In genomic region chr2:128493880-128494279, GRCh38 we compare ENCODE assay signal across 13 cellular contexts.
"Had no signal": no experiment of that assay in that cellular context is flagged by ENCODE, and none has a peak within 500 bp of the region (broad histone marks: within the 10 kb centered on the region; RNA-seq: fewer than 3 reads in every experiment).

No MANE protein-coding gene starts in this region.

- H3K27me3 ChIP-seq: brain microvascular endothelial cell, ovary, transverse colon had no signal

- H3K36me3 Mint-ChIP-seq: stimulated activated effector memory CD8-positive, alpha-beta T cell treated with anti-CD3 and anti-CD28 coated beads, Interleukin-12 subunit alpha, Interleukin-12 subunit beta, amount 100 ng/mL, for 72 hours; T-cell had no signal

- H3K27ac ChIP-seq: brain microvascular endothelial cell, transverse colon had no signal

- H3K4me1 Mint-ChIP-seq: neural crest cell; stimulated activated effector memory CD8-positive, alpha-beta T cell treated with anti-CD3 and anti-CD28 coated beads, Interleukin-12 subunit alpha, Interleukin-12 subunit beta, amount 100 ng/mL, for 72 hours; T-cell had no signal

- H3K4me3 ChIP-seq: ovary, transverse colon had no signal

- ATAC-seq: activated CD8-positive, alpha-beta T cell treated with anti-CD3 and anti-CD28 coated beads, Interleukin-2, amount 10 ng/mL, durations not matched to agents 7 days and 5 days; stimulated activated effector memory CD8-positive, alpha-beta T cell treated with anti-CD3 and anti-CD28 coated beads, Interleukin-12 subunit alpha, Interleukin-12 subunit beta, amount 100 ng/mL, for 72 hours; T-cell had no signal

- H3K36me3 ChIP-seq: brain microvascular endothelial cell, ovary, transverse colon had no signal

- H3K4me1 ChIP-seq: transverse colon had no signal

- H3K4me3 Mint-ChIP-seq: activated CD8-positive, alpha-beta T cell treated with anti-CD3 and anti-CD28 coated beads, Interleukin-2, amount 10 ng/mL, durations not matched to agents 7 days and 5 days; neural crest cell; stimulated activated effector memory CD8-positive, alpha-beta T cell treated with anti-CD3 and anti-CD28 coated beads, Interleukin-12 subunit alpha, Interleukin-12 subunit beta, amount 100 ng/mL, for 72 hours; T-cell had no signal

- DNase-seq: activated CD4-positive, alpha-beta T cell treated with anti-CD3 and anti-CD28 coated beads for 48 hours; activated CD8-positive, alpha-beta T cell treated with anti-CD3 and anti-CD28 coated beads, Interleukin-2, amount 10 ng/mL, durations not matched to agents 7 days and 5 days; activated naive CD4-positive, alpha-beta T cell treated with anti-CD3 and anti-CD28 coated beads, Interleukin-2, amount 50 U/mL, for 16 hours; brain microvascular endothelial cell; foreskin melanocyte; kidney; retina; small intestine; T-cell; transverse colon had no signal

- H3K9me3 Mint-ChIP-seq: neural crest cell; stimulated activated effector memory CD8-positive, alpha-beta T cell treated with anti-CD3 and anti-CD28 coated beads, Interleukin-12 subunit alpha, Interleukin-12 subunit beta, amount 100 ng/mL, for 72 hours; T-cell had no signal

- H3K9me3 ChIP-seq: ovary, transverse colon had no signal

- H3K27ac Mint-ChIP-seq: activated CD8-positive, alpha-beta T cell treated with anti-CD3 and anti-CD28 coated beads, Interleukin-2, amount 10 ng/mL, durations not matched to agents 7 days and 5 days; stimulated activated effector memory CD8-positive, alpha-beta T cell treated with anti-CD3 and anti-CD28 coated beads, Interleukin-12 subunit alpha, Interleukin-12 subunit beta, amount 100 ng/mL, for 72 hours; T-cell had no signal
